In genomic region chr1:152052606-152053005, GRCh38 we compare ENCODE assay signal across 9 cellular contexts. TPM values are rescaled to one million over a fixed set of nuclear protein-coding genes. Genes with fewer than 3 reads are reported as not detected.
DNase-seq lines count a peak whose midpoint lies in the region; ATAC-seq and TF ChIP-seq lines count a peak whose summit lies in the region.
"Had no signal": no experiment of that assay in that cellular context is flagged by ENCODE, and none has a peak within 500 bp of the region (broad histone marks: within the 10 kb centered on the region; RNA-seq: fewer than 3 reads in every experiment).

No MANE protein-coding gene starts in this region.

- no peaks in the 10 kb centered on the region for H3K36me3 Mint-ChIP-seq in activated T-cell treated with anti-CD3 and anti-CD28 coated beads, Interleukin-2, amount 50 U/mL, for 72 hours (ENCODE audit: insufficient read depth in 2 of 2)
- no peaks in the 10 kb centered on the region for H3K36me3 Mint-ChIP-seq in activated T-helper 17 cell treated with anti-CD3 and anti-CD28 coated beads, Interleukin-2, amount 50 U/mL, for 72 hours (ENCODE audit: low read depth)
- H3K36me3 Mint-ChIP-seq: activated naive CD4-positive, alpha-beta T cell treated with anti-CD3 and anti-CD28 coated beads, Interleukin-2, amount 50 U/mL, for 24 hours had no signal

- H3K4me2 ChIP-seq in fibroblast of lung (ENCODE audit: extremely low read depth, insufficient read depth, low read length) (no peak overlapping the region), neural cell (ENCODE audit: low read length) (no peak overlapping the region)

- H4K20me1 ChIP-seq in fibroblast of lung (ENCODE audit: control insufficient read depth, extremely low read depth, insufficient read depth, low read length): no peaks in the 10 kb centered on the region
- H4K20me1 ChIP-seq in neural cell (ENCODE audit: insufficient read depth): no peaks in the 10 kb centered on the region

- no peak for TF ChIP-seq EP300 in neural cell (conservative IDR thresholded peaks at IDR 0.05; ENCODE audit: poor library complexity, severe bottlenecking)

- H3K4me1 ChIP-seq in fibroblast of lung (ENCODE audit: control insufficient read depth, extremely low read depth, insufficient read depth, low read length): peaks cover 15% of the 10 kb centered on the region

- H3K9ac ChIP-seq in fibroblast of lung (ENCODE audit: insufficient read depth, low read length) (no peak overlapping the region), neural cell (ENCODE audit: low read length) (no peak overlapping the region)

- peaks cover 10% of the 10 kb centered on the region for H3K27me3 Mint-ChIP-seq in activated T-cell treated with anti-CD3 and anti-CD28 coated beads, Interleukin-2, amount 50 U/mL, for 72 hours (ENCODE audit: low read depth)
- H3K27me3 Mint-ChIP-seq in activated T-helper 17 cell treated with anti-CD3 and anti-CD28 coated beads, Interleukin-2, amount 50 U/mL, for 72 hours: peaks cover 7% of the 10 kb centered on the region

- H3K9me3 ChIP-seq in fibroblast of lung (ENCODE audit: control insufficient read depth, insufficient read depth, low read depth, low read length): no peaks in the 10 kb centered on the region
- no peaks in the 10 kb centered on the region for H3K9me3 ChIP-seq in neural cell (ENCODE audit: low read length)

- H3K4me1 Mint-ChIP-seq in activated T-cell treated with anti-CD3 and anti-CD28 coated beads, Interleukin-2, amount 50 U/mL, for 72 hours (ENCODE audit: low read depth): peaks cover 27% of the 10 kb centered on the region
- peaks cover 4% of the 10 kb centered on the region for H3K4me1 Mint-ChIP-seq in activated T-helper 17 cell treated with anti-CD3 and anti-CD28 coated beads, Interleukin-2, amount 50 U/mL, for 72 hours

- H3K27me3 ChIP-seq in fibroblast of lung (ENCODE audit: control insufficient read depth, insufficient read depth, low read length) (peaks cover 12% of the 10 kb centered on the region), neural cell (ENCODE audit: insufficient read depth, low read depth, low read length) (peaks cover 3% of the 10 kb centered on the region)

- TF ChIP-seq CTCF in fibroblast of lung (conservative IDR thresholded peaks at IDR 0.05 in 1 of 2, IDR thresholded peaks at IDR 0.05 in 1 of 2; ENCODE audit: low read depth in 1 of 2, low read length in 2 of 2) (peak; percentile 85 to 86), neural cell (IDR thresholded peaks at IDR 0.05; ENCODE audit: poor library complexity, severe bottlenecking) (peak; percentile 88)

- H3K79me2 ChIP-seq in fibroblast of lung (ENCODE audit: control insufficient read depth, insufficient read depth, low read length): no peaks in the 10 kb centered on the region
- no peaks in the 10 kb centered on the region for H3K79me2 ChIP-seq in neural cell (replicated peaks; ENCODE audit: insufficient read depth, low read length)

- H3K9me2 ChIP-seq in neural cell (ENCODE audit: insufficient read depth, low read length): no peaks in the 10 kb centered on the region

- no peak overlapping the region for H3K27ac Mint-ChIP-seq in activated T-cell treated with anti-CD3 and anti-CD28 coated beads, Interleukin-2, amount 50 U/mL, for 72 hours
- H3K27ac Mint-ChIP-seq in activated T-helper 17 cell treated with anti-CD3 and anti-CD28 coated beads, Interleukin-2, amount 50 U/mL, for 72 hours: no peak overlapping the region
- H3K27ac Mint-ChIP-seq: activated naive CD4-positive, alpha-beta T cell treated with anti-CD3 and anti-CD28 coated beads, Interleukin-2, amount 50 U/mL, for 24 hours had no signal

- H3K4me3 Mint-ChIP-seq in activated T-cell treated with anti-CD3 and anti-CD28 coated beads, Interleukin-2, amount 50 U/mL, for 72 hours: no peak overlapping the region
- H3K4me3 Mint-ChIP-seq in activated T-helper 17 cell treated with anti-CD3 and anti-CD28 coated beads, Interleukin-2, amount 50 U/mL, for 72 hours: no peak overlapping the region
- H3K4me3 Mint-ChIP-seq: activated naive CD4-positive, alpha-beta T cell treated with anti-CD3 and anti-CD28 coated beads, Interleukin-2, amount 50 U/mL, for 24 hours had no signal

- H2AFZ ChIP-seq in fibroblast of lung (ENCODE audit: low read length) (no peak overlapping the region), neural cell (ENCODE audit: low read depth, low read length) (no peak overlapping the region)

- DNase-seq in DMS79 (lab: John Stamatoyannopoulos, UW) (peak; percentile 75), LoVo (ENCODE audit: low spot score) (peak; percentile 74), RKO (ENCODE audit: low spot score) (peak; percentile 77), fibroblast of lung (ENCODE audit: low read depth in 2 of 2) (peak; percentile 63 to 79), stromal cell of bone marrow (ENCODE audit: low read depth) (peak; percentile 53)
- peak; percentile 84 to 86 for DNase-seq in activated T-cell treated with anti-CD3 and anti-CD28 coated beads, Interleukin-2, amount 50 U/mL, for 72 hours

- H3K27ac ChIP-seq in fibroblast of lung (ENCODE audit: insufficient read depth, low read length): no peak overlapping the region
- H3K27ac ChIP-seq in neural cell (ENCODE audit: low read length): no peak overlapping the region

- H3K4me3 ChIP-seq in fibroblast of lung (replicated peaks in 1 of 4; ENCODE audit: control extremely low read depth in 1 of 4, insufficient read depth in 1 of 4, low read depth in 3 of 4, low read length in 4 of 4) (no peak overlapping the region), neural cell (ENCODE audit: low read length) (no peak overlapping the region)

- no peak for ATAC-seq in activated T-cell treated with anti-CD3 and anti-CD28 coated beads, Interleukin-2, amount 50 U/mL, for 72 hours (replicated peaks in 1 of 2)
- ATAC-seq in activated T-helper 17 cell treated with anti-CD3 and anti-CD28 coated beads, Interleukin-2, amount 50 U/mL, for 72 hours (replicated peaks): no peak

- H3K9me3 Mint-ChIP-seq in activated T-cell treated with anti-CD3 and anti-CD28 coated beads, Interleukin-2, amount 50 U/mL, for 72 hours: no peaks in the 10 kb centered on the region
- H3K9me3 Mint-ChIP-seq in activated T-helper 17 cell treated with anti-CD3 and anti-CD28 coated beads, Interleukin-2, amount 50 U/mL, for 72 hours: no peaks in the 10 kb centered on the region
- H3K9me3 Mint-ChIP-seq: activated naive CD4-positive, alpha-beta T cell treated with anti-CD3 and anti-CD28 coated beads, Interleukin-2, amount 50 U/mL, for 24 hours had no signal

- peak; percentile 77 for TF ChIP-seq RAD21 in neural cell (conservative IDR thresholded peaks at IDR 0.05)

- H3K36me3 ChIP-seq in fibroblast of lung (ENCODE audit: control insufficient read depth, insufficient read depth, low read length): no peaks in the 10 kb centered on the region
- no peaks in the 10 kb centered on the region for H3K36me3 ChIP-seq in neural cell (ENCODE audit: insufficient read depth, low read length)

- H3F3A ChIP-seq in neural cell (ENCODE audit: insufficient read depth, low read length, poor library complexity, severe bottlenecking): no peaks in the 10 kb centered on the region

TF ChIP-seq in neural cell, 6 proteins besides CTCF, POLR2A, EP300 and RAD21:
- TF ChIP-seq POLR2AphosphoS5 (IDR thresholded peaks at IDR 0.05) (no peak), SMC3 (conservative IDR thresholded peaks at IDR 0.05; ENCODE audit: poor library complexity) (peak; percentile 83), MXI1 (conservative IDR thresholded peaks at IDR 0.05; ENCODE audit: poor library complexity, severe bottlenecking) (no peak)

RNA-seq across cellular contexts. Expression of gene S100A11, which starts 15.8 kb away (rescaled TPM):
- total RNA-seq in activated T-cell treated with anti-CD3 and anti-CD28 coated beads, Interleukin-2, amount 50 U/mL, for 72 hours: 100 to 1,000 TPM; 252 to 355 TPM
- 21.3 and 55.8 TPM in 2 replicates for total RNA-seq in fibroblast of lung
- polyA plus RNA-seq in fibroblast of lung: 1,144 and 1,638 TPM in 2 replicates
- 1,472 and 1,736 TPM in 2 replicates for polyA plus RNA-seq in fibroblast of lung (2012)
- 1,039 and 1,175 TPM in 2 replicates for polyA minus RNA-seq in fibroblast of lung (ENCODE audit: low replicate concordance)
- not detected in 2 replicates for polyA plus RNA-seq in neural cell
- polyA minus RNA-seq in neural cell: not detected in 2 replicates
- 100 to 1,000 TPM; 230 to 302 TPM for total RNA-seq in activated T-helper 17 cell treated with anti-CD3 and anti-CD28 coated beads, Interleukin-2, amount 50 U/mL, for 72 hours

RNA-seq across cellular contexts. Expression of gene TCHHL1, which starts 36.3 kb away (rescaled TPM):
- not detected for total RNA-seq in activated T-cell treated with anti-CD3 and anti-CD28 coated beads, Interleukin-2, amount 50 U/mL, for 72 hours
- total RNA-seq in fibroblast of lung: not detected in 2 replicates
- polyA plus RNA-seq in fibroblast of lung (not detected in 2 replicates), neural cell (not detected in 2 replicates)
- not detected in 2 replicates for polyA plus RNA-seq in fibroblast of lung (2012)
- polyA minus RNA-seq in fibroblast of lung (ENCODE audit: low replicate concordance) (not detected in 2 replicates), neural cell (not detected in 2 replicates)
- not detected for total RNA-seq in activated T-helper 17 cell treated with anti-CD3 and anti-CD28 coated beads, Interleukin-2, amount 50 U/mL, for 72 hours

RNA-seq across cellular contexts. Expression of gene S100A10, which starts 58.9 kb away (rescaled TPM):
- total RNA-seq in activated T-cell treated with anti-CD3 and anti-CD28 coated beads, Interleukin-2, amount 50 U/mL, for 72 hours: 100 to 1,000 TPM in 1 of 2 donors, 10 to 100 TPM in 1; 76.6 to 138 TPM
- 136 and 141 TPM in 2 replicates for total RNA-seq in fibroblast of lung
- polyA plus RNA-seq in fibroblast of lung (599 and 750 TPM in 2 replicates), neural cell (16.5 and 24.5 TPM in 2 replicates)
- polyA plus RNA-seq in fibroblast of lung (2012): 1,283 and 1,489 TPM in 2 replicates
- polyA minus RNA-seq in fibroblast of lung (ENCODE audit: low replicate concordance) (47.8 and 52.6 TPM in 2 replicates), neural cell (11.7 and 16.2 TPM in 2 replicates)
- 100 to 1,000 TPM; 181 to 377 TPM for total RNA-seq in activated T-helper 17 cell treated with anti-CD3 and anti-CD28 coated beads, Interleukin-2, amount 50 U/mL, for 72 hours
